Comparison of ENCODE assay signal across 16 cellular contexts in genomic region chr11:44904261-44905080, GRCh38.
"Had no signal": no experiment of that assay in that cellular context is flagged by ENCODE, and none has a peak within 500 bp of the region (broad histone marks: within the 10 kb centered on the region; RNA-seq: fewer than 3 reads in every experiment).

No MANE protein-coding gene starts in this region.

- ATAC-seq: activated T-cell treated with anti-CD3 and anti-CD28 coated beads, Interleukin-2, amount 50 U/mL, for 4 hours; gastrocnemius medialis; left lung; sciatic nerve had no signal

- H3K27me3 ChIP-seq: gastrocnemius medialis, left lung, transverse colon had no signal

- H3K4me1 ChIP-seq: gastrocnemius medialis, left lung had no signal

- H3K4me1 Mint-ChIP-seq: activated naive CD8-positive, alpha-beta T cell treated with anti-CD3 and anti-CD28 coated beads for 36 hours; nephron had no signal

- H3K4me3 Mint-ChIP-seq: activated CD4-positive, alpha-beta memory T cell treated with anti-CD3 and anti-CD28 coated beads for 36 hours; activated naive CD8-positive, alpha-beta T cell treated with anti-CD3 and anti-CD28 coated beads for 36 hours; activated T-cell treated with anti-CD3 and anti-CD28 coated beads, Interleukin-2, amount 50 U/mL, for 4 hours; nephron; T-helper 1 cell treated with Interleukin-12 subunit alpha and Interleukin-12 subunit beta and Interleukin-4 antibody, amounts not matched to agents 30 μg/mL and 1 μg/mL, for 36 hours had no signal

- H3K27me3 Mint-ChIP-seq: activated CD4-positive, alpha-beta memory T cell treated with anti-CD3 and anti-CD28 coated beads for 36 hours; activated naive CD8-positive, alpha-beta T cell treated with anti-CD3 and anti-CD28 coated beads for 36 hours had no signal

- H3K27ac ChIP-seq: coronary artery, gastrocnemius medialis, left lung, transverse colon had no signal

- DNase-seq: activated CD4-positive, alpha-beta memory T cell treated with anti-CD3 and anti-CD28 coated beads for 36 hours; activated gamma-delta T cell; activated naive CD8-positive, alpha-beta T cell treated with anti-CD3 and anti-CD28 coated beads for 36 hours; activated T-cell treated with anti-CD3 and anti-CD28 coated beads, Interleukin-2, amount 50 U/mL, for 4 hours; anterior cingulate cortex; effector CD4-positive, alpha-beta T cell; gastrocnemius medialis; islet precursor cell; left lung; stimulated activated naive CD4-positive, alpha-beta T cell; transverse colon had no signal

- H3K9me3 ChIP-seq: gastrocnemius medialis, left lung, transverse colon had no signal

- H3K27ac Mint-ChIP-seq: activated CD4-positive, alpha-beta memory T cell treated with anti-CD3 and anti-CD28 coated beads for 36 hours; activated naive CD8-positive, alpha-beta T cell treated with anti-CD3 and anti-CD28 coated beads for 36 hours; memory B cell; nephron; T-helper 1 cell treated with Interleukin-12 subunit alpha and Interleukin-12 subunit beta and Interleukin-4 antibody, amounts not matched to agents 30 μg/mL and 1 μg/mL, for 36 hours had no signal

- H3K36me3 Mint-ChIP-seq: activated naive CD8-positive, alpha-beta T cell treated with anti-CD3 and anti-CD28 coated beads for 36 hours; memory B cell had no signal

- H3K36me3 ChIP-seq: gastrocnemius medialis, left lung, transverse colon had no signal

- H3K9me3 Mint-ChIP-seq: activated CD4-positive, alpha-beta memory T cell treated with anti-CD3 and anti-CD28 coated beads for 36 hours; activated naive CD8-positive, alpha-beta T cell treated with anti-CD3 and anti-CD28 coated beads for 36 hours; activated T-cell treated with anti-CD3 and anti-CD28 coated beads, Interleukin-2, amount 50 U/mL, for 4 hours; memory B cell; nephron; T-helper 1 cell treated with Interleukin-12 subunit alpha and Interleukin-12 subunit beta and Interleukin-4 antibody, amounts not matched to agents 30 μg/mL and 1 μg/mL, for 36 hours had no signal

- H3K4me3 ChIP-seq: coronary artery, gastrocnemius medialis, left lung, transverse colon had no signal
